Comparison of ENCODE assay signal across 12 cellular contexts in genomic region chr2:10039658-10040410, GRCh38. TPM values are rescaled to one million over a fixed set of nuclear protein-coding genes. Genes with fewer than 3 reads are reported as not detected.
DNase-seq lines count a peak whose midpoint lies in the region; ATAC-seq and TF ChIP-seq lines count a peak whose summit lies in the region.
"Had no signal": no experiment of that assay in that cellular context is flagged by ENCODE, and none has a peak within 500 bp of the region (broad histone marks: within the 10 kb centered on the region; RNA-seq: fewer than 3 reads in every experiment).

No MANE protein-coding gene starts in this region.

- DNase-seq in natural killer cell (no peak), foreskin keratinocyte (no peak), occipital lobe (lab: John Stamatoyannopoulos, UW) (peak; percentile 49), NCI-H2029 (lab: John Stamatoyannopoulos, UW) (no peak), NCI-H2171 (lab: John Stamatoyannopoulos, UW) (no peak)
- no peak for DNase-seq in natural killer cell treated with Interleukin-12 subunit alpha and Interleukin-12 subunit beta and Interleukin-15 and Interleukin-18, amount 100 ng/mL, for 72 hours (ENCODE audit: low spot score)
- no peak for DNase-seq in activated naive CD4-positive, alpha-beta T cell treated with anti-CD3 and anti-CD28 coated beads, Interleukin-2, amount 50 U/mL, for 72 hours (ENCODE audit: low spot score in 2 of 2)
- DNase-seq: activated gamma-delta T cell, colonic mucosa, EL, mesendoderm had no signal

- H3K36me3 Mint-ChIP-seq in natural killer cell = no peaks in the 10 kb centered on the region
- H3K36me3 Mint-ChIP-seq in natural killer cell treated with Interleukin-12 subunit alpha and Interleukin-12 subunit beta and Interleukin-15 and Interleukin-18, amount 100 ng/mL, for 72 hours = no peaks in the 10 kb centered on the region
- peaks cover 6% of the 10 kb centered on the region in 2 donors for H3K36me3 Mint-ChIP-seq in activated naive CD4-positive, alpha-beta T cell treated with anti-CD3 and anti-CD28 coated beads, Interleukin-2, amount 50 U/mL, for 72 hours

- TF ChIP-seq CTCF in natural killer cell (IDR thresholded peaks at IDR 0.05) = no peak
- TF ChIP-seq CTCF in foreskin keratinocyte (conservative IDR thresholded peaks at IDR 0.05) = peak; percentile 29

- no peak overlapping the region for H3K27ac ChIP-seq in foreskin keratinocyte
- H3K27ac ChIP-seq: colonic mucosa had no signal

- H3K27ac Mint-ChIP-seq in natural killer cell = peak overlapping the region; percentile 27 to 96
- peak overlapping the region in 1 of 2 donors; percentile 17 for H3K27ac Mint-ChIP-seq in natural killer cell treated with Interleukin-12 subunit alpha and Interleukin-12 subunit beta and Interleukin-15 and Interleukin-18, amount 100 ng/mL, for 72 hours
- H3K27ac Mint-ChIP-seq in activated naive CD4-positive, alpha-beta T cell treated with anti-CD3 and anti-CD28 coated beads, Interleukin-2, amount 50 U/mL, for 72 hours = no peak overlapping the region

- intact Hi-C loops in natural killer cell (cut with micrococcal nuclease) = no loop called here

- H3K27me3 Mint-ChIP-seq in natural killer cell (ENCODE audit: low read depth in 2 of 2) = no peaks in the 10 kb centered on the region
- H3K27me3 Mint-ChIP-seq in natural killer cell treated with Interleukin-12 subunit alpha and Interleukin-12 subunit beta and Interleukin-15 and Interleukin-18, amount 100 ng/mL, for 72 hours = no peaks in the 10 kb centered on the region

- H3K4me1 Mint-ChIP-seq in natural killer cell = peaks cover 28 to 60% of the 10 kb centered on the region in 2 donors
- peaks cover 40% of the 10 kb centered on the region in 2 donors for H3K4me1 Mint-ChIP-seq in natural killer cell treated with Interleukin-12 subunit alpha and Interleukin-12 subunit beta and Interleukin-15 and Interleukin-18, amount 100 ng/mL, for 72 hours (ENCODE audit: low read depth in 2 of 2)

- no peaks in the 10 kb centered on the region for H3K4me1 ChIP-seq in foreskin keratinocyte

- peak overlapping the region; percentile 17 for H3K4me3 Mint-ChIP-seq in natural killer cell
- H3K4me3 Mint-ChIP-seq in natural killer cell treated with Interleukin-12 subunit alpha and Interleukin-12 subunit beta and Interleukin-15 and Interleukin-18, amount 100 ng/mL, for 72 hours = no peak overlapping the region

- H3K9me3 Mint-ChIP-seq in natural killer cell = no peaks in the 10 kb centered on the region
- no peaks in the 10 kb centered on the region for H3K9me3 Mint-ChIP-seq in natural killer cell treated with Interleukin-12 subunit alpha and Interleukin-12 subunit beta and Interleukin-15 and Interleukin-18, amount 100 ng/mL, for 72 hours
- H3K9me3 Mint-ChIP-seq in activated naive CD4-positive, alpha-beta T cell treated with anti-CD3 and anti-CD28 coated beads, Interleukin-2, amount 50 U/mL, for 72 hours = no peaks in the 10 kb centered on the region

- ATAC-seq in natural killer cell (no peak), foreskin keratinocyte (no peak), HG03280 (IDR thresholded peaks at IDR 0.05; ENCODE audit: unreplicated experiment) (no peak)
- no peak for ATAC-seq in natural killer cell treated with Interleukin-12 subunit alpha and Interleukin-12 subunit beta and Interleukin-15 and Interleukin-18, amount 100 ng/mL, for 72 hours
- ATAC-seq in activated naive CD4-positive, alpha-beta T cell treated with anti-CD3 and anti-CD28 coated beads, Interleukin-2, amount 50 U/mL, for 72 hours = no peak

- peaks cover 13% of the 10 kb centered on the region for H3K27me3 ChIP-seq in foreskin keratinocyte
- H3K27me3 ChIP-seq: colonic mucosa had no signal

RNA-seq across cellular contexts. Expression of gene KLF11, which starts 3.5 kb away (rescaled TPM):
- total RNA-seq in natural killer cell (10 to 100 TPM; 47.3 to 85.8 (median 49.3) TPM), foreskin keratinocyte (4.7 and 6.0 TPM in 2 replicates), occipital lobe (14.0 TPM)
- 1 to 10 TPM; 3.8 to 6.1 TPM for total RNA-seq in natural killer cell treated with Interleukin-12 subunit alpha and Interleukin-12 subunit beta and Interleukin-15 and Interleukin-18, amount 100 ng/mL, for 72 hours
- polyA plus RNA-seq in foreskin keratinocyte = 1.9 and 2.1 TPM in 2 replicates
- total RNA-seq in activated naive CD4-positive, alpha-beta T cell treated with anti-CD3 and anti-CD28 coated beads, Interleukin-2, amount 50 U/mL, for 72 hours = 1 to 10 TPM; 1.1 to 7.5 TPM

RNA-seq across cellular contexts. Expression of gene CYS1, which starts 40.4 kb away (rescaled TPM):
- total RNA-seq in natural killer cell (not detected), foreskin keratinocyte (0.11 and 0.20 TPM in 2 replicates), occipital lobe (2.0 TPM)
- total RNA-seq in natural killer cell treated with Interleukin-12 subunit alpha and Interleukin-12 subunit beta and Interleukin-15 and Interleukin-18, amount 100 ng/mL, for 72 hours = under 1 TPM in 1 of 2 donors, not detected in 1; 0.45 TPM
- polyA plus RNA-seq in foreskin keratinocyte = 0.14 and 0.20 TPM in 2 replicates
- total RNA-seq in activated naive CD4-positive, alpha-beta T cell treated with anti-CD3 and anti-CD28 coated beads, Interleukin-2, amount 50 U/mL, for 72 hours = not detected

Comparison
In these comparisons a context has a peak if more than half of its experiments do, and no peak if none do; other contexts are left out.
1. H3K27ac Mint-ChIP-seq: peak in natural killer cell (2 of 2); none in activated naive CD4-positive, alpha-beta T cell treated with anti-CD3 and anti-CD28 coated beads, Interleukin-2, amount 50 U/mL, for 72 hours (0 of 2).